Comparison of ENCODE assay signal across 18 cellular contexts in the genomic region with DNA sequence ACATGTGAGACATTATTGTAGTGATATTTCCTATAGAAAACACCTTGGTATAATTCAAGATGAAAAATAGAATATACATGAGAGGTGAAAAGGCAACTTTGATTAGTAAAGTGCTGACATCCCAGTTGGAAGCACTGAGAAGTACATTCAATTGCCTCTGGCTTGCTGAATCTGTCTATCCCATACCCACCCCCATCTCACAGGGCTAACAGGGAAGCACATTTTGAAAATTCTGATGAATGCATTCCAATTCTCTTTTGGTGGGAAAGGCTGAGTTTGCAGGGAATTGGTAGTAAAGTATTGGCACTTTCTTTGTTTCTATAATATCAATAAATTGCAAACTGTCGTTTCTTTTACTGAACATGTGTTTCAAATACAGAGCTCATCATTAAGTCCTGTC.
DNase-seq lines count a peak whose midpoint lies in the region; ATAC-seq and TF ChIP-seq lines count a peak whose summit lies in the region.
"Had no signal": no experiment of that assay in that cellular context is flagged by ENCODE, and none has a peak within 500 bp of the region (broad histone marks: within the 10 kb centered on the region; RNA-seq: fewer than 3 reads in every experiment).

No MANE protein-coding gene starts in this region.

- H3K27ac Mint-ChIP-seq in activated T-cell treated with anti-CD3 and anti-CD28 coated beads, Interleukin-2, amount 50 U/mL, for 24 hours = peak overlapping the region; percentile 77
- peak overlapping the region; percentile 24 for H3K27ac Mint-ChIP-seq in activated T-helper 17 cell treated with anti-CD3 and anti-CD28 coated beads, Interleukin-2, amount 50 U/mL, for 72 hours
- peak overlapping the region; percentile 57 for H3K27ac Mint-ChIP-seq in stimulated activated memory B cell treated with anti-CD40 and anti-IgM and Interleukin-4, amounts not matched to agents 10 μg/mL and 1 μg/mL and 100 μg/mL, for 72 hours
- H3K27ac Mint-ChIP-seq: activated CD4-positive, alpha-beta T cell treated with anti-CD3 and anti-CD28 coated beads, Interleukin-2, amount 10 ng/mL, durations not matched to agents 24 days and 14 days had no signal

- no peaks in the 10 kb centered on the region for H3K27me3 Mint-ChIP-seq in activated T-cell treated with anti-CD3 and anti-CD28 coated beads, Interleukin-2, amount 50 U/mL, for 24 hours
- H3K27me3 Mint-ChIP-seq in activated T-helper 17 cell treated with anti-CD3 and anti-CD28 coated beads, Interleukin-2, amount 50 U/mL, for 72 hours = no peaks in the 10 kb centered on the region
- no peaks in the 10 kb centered on the region for H3K27me3 Mint-ChIP-seq in stimulated activated memory B cell treated with anti-CD40 and anti-IgM and Interleukin-4, amounts not matched to agents 10 μg/mL and 1 μg/mL and 100 μg/mL, for 72 hours
- H3K27me3 Mint-ChIP-seq: activated CD4-positive, alpha-beta T cell treated with anti-CD3 and anti-CD28 coated beads, Interleukin-2, amount 10 ng/mL, durations not matched to agents 24 days and 14 days had no signal

- H3K27ac ChIP-seq in lower lobe of right lung = peak overlapping the region; percentile 48
- H3K27ac ChIP-seq in prostate gland = no peak overlapping the region
- H3K27ac ChIP-seq in uterus = no peak overlapping the region
- H3K27ac ChIP-seq in PC-9 = no peak overlapping the region
- H3K27ac ChIP-seq: BLaER1, HL-60 had no signal

- TF ChIP-seq POLR2A in prostate gland (IDR thresholded peaks at IDR 0.05) = no peak
- no peak for TF ChIP-seq POLR2A in uterus (IDR thresholded peaks at IDR 0.05)

- H3F3A ChIP-seq in PC-9 (ENCODE audit: insufficient read depth, low read depth) = peaks cover 7% of the 10 kb centered on the region; the same call in 1 of the 2 replicates

- DNase-seq in activated T-cell treated with anti-CD3 and anti-CD28 coated beads, Interleukin-2, amount 50 U/mL, for 24 hours = no peak
- DNase-seq in activated T-cell treated with anti-CD3 and anti-CD28 coated beads for 4 hours (no peak), lower lobe of right lung (no peak), prostate gland (ENCODE audit: low spot score) (no peak), uterus (no peak), PC-9 (no peak)
- DNase-seq: activated CD4-positive, alpha-beta T cell treated with anti-CD3 and anti-CD28 coated beads, Interleukin-2, amount 10 ng/mL, durations not matched to agents 24 days and 14 days; DMS 273 treated with DMSO at 0.1 percent for 48 hours; NCI-H1417 treated with DMSO at 0.1 percent for 48 hours; NCI-H510A treated with DMSO at 0.1 percent for 48 hours; occipital lobe; stimulated activated CD8-positive, alpha-beta memory T cell treated with anti-CD3 and anti-CD28 coated beads, Interleukin-4, amount 100 ng/mL, for 48 hours had no signal

- H3K27me3 ChIP-seq in lower lobe of right lung (ENCODE audit: low read depth) (no peaks in the 10 kb centered on the region), prostate gland (replicated peaks; ENCODE audit: insufficient read depth) (no peaks in the 10 kb centered on the region), uterus (no peaks in the 10 kb centered on the region), PC-9 (ENCODE audit: insufficient read depth, low read depth) (no peaks in the 10 kb centered on the region)
- H3K27me3 ChIP-seq: BLaER1, right atrium auricular region had no signal

- no peaks in the 10 kb centered on the region for H3K9me2 ChIP-seq in PC-9 (ENCODE audit: insufficient read depth)

- H3K36me3 Mint-ChIP-seq in activated T-cell treated with anti-CD3 and anti-CD28 coated beads, Interleukin-2, amount 50 U/mL, for 24 hours (ENCODE audit: low read depth) = peaks cover 77% of the 10 kb centered on the region
- H3K36me3 Mint-ChIP-seq in activated T-helper 17 cell treated with anti-CD3 and anti-CD28 coated beads, Interleukin-2, amount 50 U/mL, for 72 hours (ENCODE audit: low read depth) = peaks cover 95% of the 10 kb centered on the region
- peaks cover 23% of the 10 kb centered on the region for H3K36me3 Mint-ChIP-seq in stimulated activated memory B cell treated with anti-CD40 and anti-IgM and Interleukin-4, amounts not matched to agents 10 μg/mL and 1 μg/mL and 100 μg/mL, for 72 hours

- intact Hi-C loops in lower lobe of right lung (cut with DNase I) (no loop called here), prostate gland (cut with DNase I) (no loop called here), uterus (cut with DNase I; ENCODE audit: low total_unique reads) (no loop called here), PC-9 (cut with micrococcal nuclease; ENCODE audit: unreplicated experiment) (no loop called here)

- no peak overlapping the region for H2AFZ ChIP-seq in PC-9

- no peak for ATAC-seq in activated T-helper 17 cell treated with anti-CD3 and anti-CD28 coated beads, Interleukin-2, amount 50 U/mL, for 72 hours (replicated peaks)
- ATAC-seq in lower lobe of right lung = no peak
- ATAC-seq in stimulated activated memory B cell treated with anti-CD40 and anti-IgM and Interleukin-4, amounts not matched to agents 10 μg/mL and 1 μg/mL and 100 μg/mL, for 72 hours = no peak

- POLR2A ChIA-PET in PC-9 (lab: Charles Lee; ENCODE audit: unreplicated experiment) = no interaction called here

- CTCF ChIA-PET in PC-9 (lab: Charles Lee) = no interaction called here

- H3K4me1 Mint-ChIP-seq in activated T-cell treated with anti-CD3 and anti-CD28 coated beads, Interleukin-2, amount 50 U/mL, for 24 hours (ENCODE audit: low read depth) = peaks cover 78% of the 10 kb centered on the region
- H3K4me1 Mint-ChIP-seq in activated T-helper 17 cell treated with anti-CD3 and anti-CD28 coated beads, Interleukin-2, amount 50 U/mL, for 72 hours = peaks cover 18% of the 10 kb centered on the region
- H3K4me1 Mint-ChIP-seq in stimulated activated memory B cell treated with anti-CD40 and anti-IgM and Interleukin-4, amounts not matched to agents 10 μg/mL and 1 μg/mL and 100 μg/mL, for 72 hours = peaks cover 55% of the 10 kb centered on the region

- BruUV-seq in PC-9 (replicated peaks; lab: Mats Ljungman, UMichigan) = no TSS peak

- H3K4me3 Mint-ChIP-seq in activated T-cell treated with anti-CD3 and anti-CD28 coated beads, Interleukin-2, amount 50 U/mL, for 24 hours = no peak overlapping the region
- H3K4me3 Mint-ChIP-seq in activated T-helper 17 cell treated with anti-CD3 and anti-CD28 coated beads, Interleukin-2, amount 50 U/mL, for 72 hours = no peak overlapping the region
- H3K4me3 Mint-ChIP-seq in stimulated activated memory B cell treated with anti-CD40 and anti-IgM and Interleukin-4, amounts not matched to agents 10 μg/mL and 1 μg/mL and 100 μg/mL, for 72 hours = no peak overlapping the region
- H3K4me3 Mint-ChIP-seq: activated CD4-positive, alpha-beta T cell treated with anti-CD3 and anti-CD28 coated beads, Interleukin-2, amount 10 ng/mL, durations not matched to agents 24 days and 14 days had no signal

- peaks cover 84% of the 10 kb centered on the region for H3K4me1 ChIP-seq in lower lobe of right lung
- peaks cover under 1% of the 10 kb centered on the region for H3K4me1 ChIP-seq in prostate gland (replicated peaks)
- peaks cover 15 to 17% of the 10 kb centered on the region in 2 donors for H3K4me1 ChIP-seq in uterus
- peaks cover 14% of the 10 kb centered on the region for H3K4me1 ChIP-seq in PC-9 (replicated peaks; ENCODE audit: insufficient read depth)
- H3K4me1 ChIP-seq: BLaER1 had no signal

- no peak overlapping the region for H3K4me3 ChIP-seq in lower lobe of right lung
- no peak overlapping the region for H3K4me3 ChIP-seq in prostate gland
- H3K4me3 ChIP-seq in uterus = no peak overlapping the region
- no peak overlapping the region for H3K4me3 ChIP-seq in PC-9
- H3K4me3 ChIP-seq: BLaER1, right atrium auricular region had no signal

- no peaks in the 10 kb centered on the region for H4K20me1 ChIP-seq in PC-9 (ENCODE audit: insufficient read depth)

- peaks cover 9% of the 10 kb centered on the region for H3K36me3 ChIP-seq in lower lobe of right lung
- H3K36me3 ChIP-seq in prostate gland = no peaks in the 10 kb centered on the region
- H3K36me3 ChIP-seq in uterus = no peaks in the 10 kb centered on the region
- no peaks in the 10 kb centered on the region for H3K36me3 ChIP-seq in PC-9 (ENCODE audit: low read depth)
- H3K36me3 ChIP-seq: right atrium auricular region had no signal

- whole genome bisulfite sequencing in prostate gland = 65% methylated on average over 1 of the region's 1 CpG

- no peaks in the 10 kb centered on the region for H3K9me3 ChIP-seq in lower lobe of right lung
- no peaks in the 10 kb centered on the region for H3K9me3 ChIP-seq in prostate gland
- no peaks in the 10 kb centered on the region for H3K9me3 ChIP-seq in uterus
- no peaks in the 10 kb centered on the region for H3K9me3 ChIP-seq in PC-9 (ENCODE audit: insufficient read depth, low read depth)
- H3K9me3 ChIP-seq: right atrium auricular region had no signal

- H3K4me2 ChIP-seq in PC-9 = no peak overlapping the region
- H3K4me2 ChIP-seq: BLaER1 had no signal

- peaks cover 72% of the 10 kb centered on the region for H3K79me2 ChIP-seq in PC-9 (ENCODE audit: low read depth)

- no peak for TF ChIP-seq CTCF in lower lobe of right lung (IDR thresholded peaks at IDR 0.05)
- TF ChIP-seq CTCF in prostate gland (IDR thresholded peaks at IDR 0.05) = no peak
- no peak for TF ChIP-seq CTCF in uterus (IDR thresholded peaks at IDR 0.05)
- TF ChIP-seq CTCF in PC-9 (conservative IDR thresholded peaks at IDR 0.05) = no peak

- no peaks in the 10 kb centered on the region for H3K9me3 Mint-ChIP-seq in activated T-cell treated with anti-CD3 and anti-CD28 coated beads, Interleukin-2, amount 50 U/mL, for 24 hours
- no peaks in the 10 kb centered on the region for H3K9me3 Mint-ChIP-seq in activated T-helper 17 cell treated with anti-CD3 and anti-CD28 coated beads, Interleukin-2, amount 50 U/mL, for 72 hours
- H3K9me3 Mint-ChIP-seq in stimulated activated memory B cell treated with anti-CD40 and anti-IgM and Interleukin-4, amounts not matched to agents 10 μg/mL and 1 μg/mL and 100 μg/mL, for 72 hours = peaks cover 3% of the 10 kb centered on the region
- H3K9me3 Mint-ChIP-seq: activated CD4-positive, alpha-beta T cell treated with anti-CD3 and anti-CD28 coated beads, Interleukin-2, amount 10 ng/mL, durations not matched to agents 24 days and 14 days; activated naive CD4-positive, alpha-beta T cell treated with anti-CD3 and anti-CD28 coated beads, Interleukin-2, amount 50 U/mL, for 72 hours had no signal

Comparison
In these comparisons a context has a peak if more than half of its experiments do, and no peak if none do; other contexts are left out.
1. H3K27ac Mint-ChIP-seq: peak in every context shown above with its lines; median percentile 77 in activated T-cell treated with anti-CD3 and anti-CD28 coated beads, Interleukin-2, amount 50 U/mL, for 24 hours; 57 in stimulated activated memory B cell treated with anti-CD40 and anti-IgM and Interleukin-4, amounts not matched to agents 10 μg/mL and 1 μg/mL and 100 μg/mL, for 72 hours; 24 in activated T-helper 17 cell treated with anti-CD3 and anti-CD28 coated beads, Interleukin-2, amount 50 U/mL, for 72 hours.